ENCODE assay signal across 11 cellular contexts in genomic region chr15:71802770-71803169, GRCh38. TPM values are rescaled to one million over a fixed set of nuclear protein-coding genes. Genes with fewer than 3 reads are reported as not detected.
A peak's percentile ranks its signal among the peaks of the same experiment; 100 is the strongest.
DNase-seq lines count a peak whose midpoint lies in the region; FAIRE-seq and TF ChIP-seq lines count a peak whose summit lies in the region.
"Had no signal": no experiment of that assay in that cellular context is flagged by ENCODE, and none has a peak within 500 bp of the region (broad histone marks: within the 10 kb centered on the region; RNA-seq: fewer than 3 reads in every experiment).

No MANE protein-coding gene starts in this region.

- in situ Hi-C loops in astrocyte of the spinal cord (cut with HindIII; ENCODE audit: low sequenced_read_pairs), result no loop called here

- peaks cover 9% of the 10 kb centered on the region for H3K36me3 Mint-ChIP-seq in nephron progenitor cell (ENCODE audit: low read depth)

- no peak overlapping the region for H2AFZ ChIP-seq in Karpas-422 (ENCODE audit: low read length)

- no peaks in the 10 kb centered on the region for H3K9me2 ChIP-seq in Karpas-422 (replicated peaks; ENCODE audit: insufficient read depth, low read length)

- peaks cover 41% of the 10 kb centered on the region for H3K4me1 ChIP-seq in Karpas-422 (ENCODE audit: low read length)

- no peaks in the 10 kb centered on the region for H3K79me2 ChIP-seq in Karpas-422 (ENCODE audit: low read length)

- H3K9me3 Mint-ChIP-seq in nephron progenitor cell, result peaks cover 15% of the 10 kb centered on the region

- TF ChIP-seq CTCF in D721Med (IDR thresholded peaks at IDR 0.05; ENCODE audit: insufficient read depth, missing control alignments), result peak; percentile 27
- peak; percentile 38 for TF ChIP-seq CTCF in astrocyte of the spinal cord (IDR thresholded peaks at IDR 0.05; ENCODE audit: low read depth, low read length)
- peak; percentile 35 for TF ChIP-seq CTCF in nephron progenitor cell (IDR thresholded peaks at IDR 0.05)

- H3K4me3 Mint-ChIP-seq in nephron progenitor cell, result no peak overlapping the region

- no peak overlapping the region for H3K27ac ChIP-seq in Karpas-422 (ENCODE audit: low read length)
- H3K27ac ChIP-seq: spleen had no signal

- H3K27ac Mint-ChIP-seq in nephron progenitor cell, result no peak overlapping the region

- FAIRE-seq in D721Med (lab: Jason Lieb, UNC), result no peak
- FAIRE-seq: GM18507 had no signal

- DNase-seq in D721Med (ENCODE audit: insufficient read length, low spot score) (no peak), Karpas-422 (peak; percentile 39), astrocyte of the spinal cord (ENCODE audit: low read depth, low spot score) (no peak), nephron progenitor cell (no peak), NCI-H187 (lab: John Stamatoyannopoulos, UW) (no peak), NCI-H1436 (lab: John Stamatoyannopoulos, UW) (no peak), KG1 (lab: John Stamatoyannopoulos, UW) (no peak), NCI-H2171 treated with DMSO at 0.1 percent for 48 hours (lab: John Stamatoyannopoulos, UW) (no peak)
- DNase-seq: NCI-H526 treated with DMSO at 0.1 percent for 48 hours, spleen had no signal

- no peaks in the 10 kb centered on the region for H3K9me3 ChIP-seq in Karpas-422 (ENCODE audit: low read length)
- H3K9me3 ChIP-seq: spleen had no signal

- H3K27me3 Mint-ChIP-seq in nephron progenitor cell (ENCODE audit: low read depth, poor library complexity), result peaks cover 11% of the 10 kb centered on the region

- H4K20me1 ChIP-seq in Karpas-422 (ENCODE audit: insufficient read depth, low read depth, low read length), result no peaks in the 10 kb centered on the region

- no peaks in the 10 kb centered on the region for H3K27me3 ChIP-seq in Karpas-422 (ENCODE audit: low read length)

- peaks cover 47% of the 10 kb centered on the region for H3K4me1 Mint-ChIP-seq in nephron progenitor cell

- H3K9ac ChIP-seq in Karpas-422 (ENCODE audit: low read length), result no peak overlapping the region

- H3K36me3 ChIP-seq in Karpas-422 (ENCODE audit: insufficient read depth, low read length), result no peaks in the 10 kb centered on the region
- H3K36me3 ChIP-seq: spleen had no signal

- no peak overlapping the region for H3K4me2 ChIP-seq in Karpas-422 (ENCODE audit: low read depth, low read length, poor library complexity, severe bottlenecking)

- H3K4me3 ChIP-seq in Karpas-422 (ENCODE audit: low read length) (no peak overlapping the region), astrocyte of the spinal cord (ENCODE audit: low read depth, low read length) (no peak overlapping the region)
- H3K4me3 ChIP-seq: spleen had no signal

RNA-seq across cellular contexts. Expression of gene NR2E3, which starts 7.6 kb away (rescaled TPM):
- not detected in 2 replicates for total RNA-seq in Karpas-422 (2014; rRNA removed; shearing (Covaris generic); ENCODE audit: low replicate concordance)
